In the genomic region with DNA sequence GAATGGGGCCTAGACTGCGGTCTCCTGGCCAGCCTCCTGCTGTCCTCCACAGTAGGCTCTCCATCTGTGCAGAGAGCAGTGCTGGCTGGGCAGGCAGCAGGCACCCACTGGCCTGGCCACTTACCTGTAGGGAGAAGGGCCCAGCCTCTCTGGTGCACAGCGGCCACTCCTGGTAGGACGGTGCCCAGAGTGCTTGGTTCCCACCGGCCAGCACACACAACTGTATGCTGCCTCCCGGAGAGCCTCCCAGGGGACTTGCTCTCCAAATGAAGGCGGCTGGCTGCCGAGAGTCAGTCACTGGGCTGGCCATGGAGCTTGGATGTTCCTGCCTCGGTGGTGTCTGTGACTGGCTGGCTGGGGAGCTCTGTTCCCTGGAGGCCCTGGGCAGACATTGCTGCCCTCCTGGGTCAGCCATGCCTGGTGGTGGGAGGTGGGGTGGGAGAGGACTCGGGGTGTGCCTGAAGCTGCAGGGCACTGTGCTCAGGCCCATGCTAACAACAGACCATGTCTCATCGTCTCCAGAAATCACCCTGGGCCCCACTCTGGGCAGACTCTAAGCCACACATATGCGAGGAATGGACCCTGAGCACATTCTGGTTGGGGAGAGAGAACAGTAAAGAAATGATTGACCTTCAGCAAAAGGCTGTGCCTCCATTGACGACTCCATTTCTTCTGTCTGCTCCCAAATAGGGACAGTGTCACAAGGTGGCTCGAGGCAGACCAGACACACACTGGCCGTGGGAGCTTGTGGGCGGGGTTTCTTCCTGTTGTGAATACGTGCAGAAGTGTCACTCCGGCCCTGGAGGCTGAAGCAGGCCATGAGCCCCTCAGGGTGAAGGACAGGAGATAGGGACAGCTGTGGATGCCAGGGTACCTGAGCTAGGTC, we compare ENCODE assay signal across 17 cellular contexts.
"Had no signal": no experiment of that assay in that cellular context is flagged by ENCODE, and none has a peak within 500 bp of the region (broad histone marks: within the 10 kb centered on the region; RNA-seq: fewer than 3 reads in every experiment).

No MANE protein-coding gene starts in this region.

- ATAC-seq: activated CD8-positive, alpha-beta T cell treated with anti-CD3 and anti-CD28 coated beads, Interleukin-2, amount 10 ng/mL, durations not matched to agents 7 days and 5 days; heart left ventricle; left cardiac atrium; mucosa of descending colon; right lobe of liver had no signal

- DNase-seq: activated CD4-positive, alpha-beta T cell treated with anti-CD3 and anti-CD28 coated beads, Interleukin-2, amount 50 U/mL, for 1 hour; activated CD4-positive, CD25-positive, alpha-beta regulatory T cell treated with anti-CD3 and anti-CD28 coated beads, Interleukin-2, amount 50 U/mL, for 72 hours; activated CD8-positive, alpha-beta T cell treated with anti-CD3 and anti-CD28 coated beads, Interleukin-2, amount 10 ng/mL, durations not matched to agents 7 days and 5 days; activated naive CD8-positive, alpha-beta T cell treated with anti-CD3 and anti-CD28 coated beads, Interleukin-2, amount 10 ng/mL, durations not matched to agents 7 days and 5 days; amygdala; left cardiac atrium; naive B cell; right lobe of liver; stimulated activated CD4-positive, alpha-beta T cell treated with anti-CD3 and anti-CD28 coated beads, Interleukin-2, amount 100 ng/mL, for 48 hours; stimulated activated CD8-positive, alpha-beta memory T cell treated with anti-CD3 and anti-CD28 coated beads, Interleukin-4, amount 100 ng/mL, for 48 hours; stimulated activated naive CD4-positive, alpha-beta T cell; testis; trophoblast cell; uterus; WERI-Rb-1 had no signal
